ENCODE assay signal across 8 cellular contexts in the genomic region with DNA sequence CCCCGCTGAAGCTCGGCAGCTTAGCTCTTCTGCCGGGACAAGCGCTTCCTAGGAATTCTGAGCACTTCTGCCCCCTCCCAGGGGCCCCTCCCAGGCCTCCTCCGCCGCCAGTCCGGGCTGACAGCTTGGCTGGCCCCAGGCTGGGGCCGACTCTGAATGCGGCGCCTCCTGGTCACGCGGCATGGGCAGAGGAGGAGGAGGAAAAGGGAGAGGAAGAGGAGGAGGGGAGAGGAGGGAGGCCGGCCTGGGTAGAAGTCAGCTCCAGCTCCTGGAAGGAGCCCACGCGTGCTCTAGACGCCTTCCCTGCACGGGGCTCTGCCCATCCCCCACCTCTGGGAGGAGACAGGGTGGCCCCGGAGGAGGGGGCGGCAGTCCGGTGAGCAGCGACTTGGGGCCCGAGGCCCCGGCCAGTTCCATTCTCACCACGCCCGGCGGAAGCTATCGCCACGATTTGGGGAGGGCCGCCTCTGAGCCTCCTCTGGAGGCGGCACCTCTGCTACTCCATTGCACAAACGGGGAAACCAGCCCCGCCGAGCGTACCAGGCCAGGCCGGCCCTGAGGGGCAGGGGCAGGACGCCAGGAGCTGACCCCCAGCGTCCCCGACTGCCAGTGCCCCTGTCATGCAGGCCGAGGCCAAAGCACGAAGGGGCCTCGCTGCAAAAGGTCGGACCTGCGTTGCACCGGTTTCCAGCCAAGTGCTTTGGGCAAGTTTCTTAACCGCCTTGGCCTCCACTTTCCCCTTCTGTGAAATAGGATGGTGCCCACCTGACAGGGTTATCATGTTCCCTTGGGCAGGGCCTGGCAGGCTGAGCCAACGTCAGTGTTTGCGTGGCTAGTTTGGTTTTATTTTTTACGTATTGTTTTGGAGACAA. TPM values are rescaled to one million over a fixed set of nuclear protein-coding genes. Genes with fewer than 3 reads are reported as not detected.
DNase-seq lines count a peak whose midpoint lies in the region; ATAC-seq and TF ChIP-seq lines count a peak whose summit lies in the region.

No MANE protein-coding gene starts in this region.

- peak overlapping the region; percentile 57; the same call in 1 of the 2 replicates for H3K4me2 ChIP-seq in PC-3 (ENCODE audit: low read length)

- CTCF ChIA-PET in PC-3 (lab: Charles Lee), result no interaction called here

- in situ Hi-C loops in G401 (cut with HindIII; ENCODE audit: low sequenced_read_pairs), result no loop called here

- no peaks in the 10 kb centered on the region for H3K9me3 ChIP-seq in PC-3 (ENCODE audit: low read length)

- H3K27ac Mint-ChIP-seq in nephron progenitor cell, result no peak overlapping the region

- H3K4me3 Mint-ChIP-seq in nephron progenitor cell, result peak overlapping the region; percentile 76

- no peaks in the 10 kb centered on the region for H4K20me1 ChIP-seq in PC-3 (ENCODE audit: low read length)

- H3F3A ChIP-seq in PC-3 (ENCODE audit: low read length, unreplicated experiment), result no peaks in the 10 kb centered on the region

- H2AFZ ChIP-seq in PC-3 (ENCODE audit: low read length), result no peak overlapping the region

- POLR2A ChIA-PET in PC-3 (lab: Charles Lee; ENCODE audit: unreplicated experiment), result no interaction called here

- peaks cover 10% of the 10 kb centered on the region for H3K27me3 Mint-ChIP-seq in nephron progenitor cell (ENCODE audit: low read depth, poor library complexity)

- H3K4me3 ChIP-seq in PC-3 (ENCODE audit: low read length) (no peak overlapping the region; the same call in 1 of the 2 replicates), epithelial cell of esophagus (ENCODE audit: low read length) (peak overlapping the region; percentile 25)

- intact Hi-C loops in PC-3 (cut with micrococcal nuclease), result loop anchor here (1.0 kb wide), 1 partner anchor 32 kb away; a partner anchor contains a TSS

- no TSS peak for BruUV-seq in PC-3 (replicated peaks; lab: Mats Ljungman, UMichigan)

- no peak for TF ChIP-seq CTCF in PC-3 (conservative IDR thresholded peaks at IDR 0.05; ENCODE audit: low read depth, low read length)
- no peak for TF ChIP-seq CTCF in epithelial cell of esophagus (IDR thresholded peaks at IDR 0.05; ENCODE audit: insufficient read depth, low read depth, low read length, missing control alignments)
- TF ChIP-seq CTCF in nephron progenitor cell (IDR thresholded peaks at IDR 0.05), result no peak

- DNase-seq in G401 (ENCODE audit: low spot score) (peak; percentile 38), PC-3 (no peak), epithelial cell of esophagus (ENCODE audit: low read depth) (no peak), nephron progenitor cell (peak; percentile 61), cortex of kidney (lab: John Stamatoyannopoulos, UW) (no peak), left lobe of liver (ENCODE audit: low spot score) (no peak), COLO668 (lab: John Stamatoyannopoulos, UW; ENCODE audit: unreplicated experiment) (no peak)

- H3K4me1 Mint-ChIP-seq in nephron progenitor cell, result peaks cover 45% of the 10 kb centered on the region

- no peaks in the 10 kb centered on the region for H3K36me3 ChIP-seq in PC-3 (ENCODE audit: low read depth, low read length)

- no peak overlapping the region for H3K27ac ChIP-seq in PC-3 (ENCODE audit: low read length)

- no peaks in the 10 kb centered on the region for H3K36me3 Mint-ChIP-seq in nephron progenitor cell (ENCODE audit: low read depth)

- no peak overlapping the region for H3K9ac ChIP-seq in PC-3 (ENCODE audit: low read length)

- no peaks in the 10 kb centered on the region for H3K9me3 Mint-ChIP-seq in nephron progenitor cell

- H3K27me3 ChIP-seq in PC-3 (ENCODE audit: low read length), result no peaks in the 10 kb centered on the region

- H3K79me2 ChIP-seq in PC-3 (ENCODE audit: low read length), result no peaks in the 10 kb centered on the region

- peaks cover 13% of the 10 kb centered on the region; the same call in 1 of the 2 replicates for H3K4me1 ChIP-seq in PC-3 (ENCODE audit: insufficient read depth, low read length)

- H3K9me2 ChIP-seq in PC-3 (replicated peaks; ENCODE audit: low read length), result no peaks in the 10 kb centered on the region

- ATAC-seq in PC-3 (no peak), left lobe of liver (no peak), HG03439 (IDR thresholded peaks at IDR 0.05; ENCODE audit: unreplicated experiment) (no peak)

RNA-seq across cellular contexts. Expression of a gene that starts 31.6 kb away (rescaled TPM):
- 50.8 and 76.0 TPM in 2 replicates for total RNA-seq in G401 (2014; rRNA removed; shearing (Covaris generic))
- total RNA-seq in PC-3 (2014; rRNA removed), result 10.0 and 10.9 TPM in 2 replicates
- total RNA-seq in left lobe of liver, result 0.20 TPM

Comparison
In these comparisons a context has a peak if more than half of its experiments do, and no peak if none do; other contexts are left out.
1. DNase-seq: peak in G401 (single experiment) and nephron progenitor cell (single experiment); none in PC-3 (single experiment), epithelial cell of esophagus (single experiment), cortex of kidney (single experiment), left lobe of liver (single experiment) and COLO668 (single experiment).